17 cellular contexts compared by ENCODE assay signal in the genomic region with DNA sequence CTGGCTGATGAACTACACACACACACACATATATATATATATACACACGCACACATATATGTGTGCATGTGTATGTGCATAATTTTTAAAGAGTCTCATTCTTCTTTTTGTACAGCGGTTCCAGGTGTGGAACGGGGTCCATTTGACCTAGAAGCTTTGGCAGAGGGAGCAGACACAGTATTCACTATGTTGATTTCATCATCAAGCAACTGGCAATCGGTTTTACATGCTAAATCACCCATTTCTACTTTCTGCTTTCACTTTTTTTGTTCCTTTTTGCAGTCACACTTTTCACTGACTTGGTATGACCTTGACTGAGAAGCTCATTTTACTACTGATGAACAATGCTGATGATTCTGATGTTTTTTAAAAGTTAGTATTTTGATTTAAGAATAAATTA.
DNase-seq lines count a peak whose midpoint lies in the region; ATAC-seq and TF ChIP-seq lines count a peak whose summit lies in the region.
"Had no signal": no experiment of that assay in that cellular context is flagged by ENCODE, and none has a peak within 500 bp of the region (broad histone marks: within the 10 kb centered on the region; RNA-seq: fewer than 3 reads in every experiment).

No MANE protein-coding gene starts in this region.

- ATAC-seq in GM23338 (no peak), left lobe of liver (peak; percentile 48), HG03095 (IDR thresholded peaks at IDR 0.05; ENCODE audit: unreplicated experiment) (no peak)
- ATAC-seq: effector memory CD8-positive, alpha-beta T cell; left colon had no signal

- no peaks in the 10 kb centered on the region for H3K9me2 ChIP-seq in GM23338 (ENCODE audit: insufficient read depth)

- no peaks in the 10 kb centered on the region for H3K36me3 ChIP-seq in GM23338 (ENCODE audit: insufficient read depth)

- H3K36me3 Mint-ChIP-seq in GM23338 (ENCODE audit: low read depth), result no peaks in the 10 kb centered on the region

- no peaks in the 10 kb centered on the region for H3K9me3 Mint-ChIP-seq in GM23338
- H3K9me3 Mint-ChIP-seq: CD4-positive, alpha-beta memory T cell; effector memory CD8-positive, alpha-beta T cell had no signal

- no peaks in the 10 kb centered on the region for H3K27me3 ChIP-seq in GM23338 (ENCODE audit: insufficient read depth)

- peak overlapping the region; percentile 15; the same call in 1 of the 2 replicates for H3K27ac Mint-ChIP-seq in GM23338

- peaks cover 2% of the 10 kb centered on the region for H3K27me3 Mint-ChIP-seq in GM23338 (ENCODE audit: insufficient read depth, low read depth, poor library complexity)
- H3K27me3 Mint-ChIP-seq: CD4-positive, alpha-beta memory T cell; effector memory CD8-positive, alpha-beta T cell; IgD-negative memory B cell had no signal

- no peaks in the 10 kb centered on the region for H4K20me1 ChIP-seq in GM23338 (replicated peaks; ENCODE audit: insufficient read depth)

- no peak overlapping the region for H2AFZ ChIP-seq in GM23338

- DNase-seq in NCI-H1694 treated with DMSO at 0.1 percent for 48 hours (lab: John Stamatoyannopoulos, UW), result peak; percentile 71
- no peak for DNase-seq in NCI-H1694 (lab: John Stamatoyannopoulos, UW)
- no peak for DNase-seq in GM23338 (ENCODE audit: low spot score)
- peak; percentile 67 for DNase-seq in OCI-M1 (lab: John Stamatoyannopoulos, UW)
- no peak for DNase-seq in left lobe of liver (ENCODE audit: low spot score)
- no peak for DNase-seq in coronary artery (ENCODE audit: low spot score)
- no peak for DNase-seq in stimulated activated CD4-positive, alpha-beta T cell treated with anti-CD3 and anti-CD28 coated beads, Interleukin-2, amount 100 ng/mL, for 24 hours
- DNase-seq: activated CD4-positive, alpha-beta T cell treated with anti-CD3 and anti-CD28 coated beads for 48 hours; activated effector memory CD4-positive, alpha-beta T cell treated with anti-CD3 and anti-CD28 coated beads, Interleukin-2, amount 50 U/mL, for 16 hours; CD4-positive, alpha-beta memory T cell; effector memory CD8-positive, alpha-beta T cell; hippocampal formation; left colon; NCI-H446 had no signal

- H3F3A ChIP-seq in GM23338 (replicated peaks; ENCODE audit: low read depth), result no peaks in the 10 kb centered on the region

- H3K27ac ChIP-seq in GM23338 (ENCODE audit: low read depth), result no peak overlapping the region
- H3K27ac ChIP-seq in coronary artery, result no peak overlapping the region
- H3K27ac ChIP-seq: 22Rv1 had no signal

- TF ChIP-seq CTCF in GM23338 (conservative IDR thresholded peaks at IDR 0.05; ENCODE audit: low read depth in 2 of 2), result no peak
- TF ChIP-seq CTCF in coronary artery (IDR thresholded peaks at IDR 0.05), result no peak

- H3K4me1 Mint-ChIP-seq in GM23338, result peaks cover 18% of the 10 kb centered on the region; the same call in 2 of the 3 replicates

- H3K79me2 ChIP-seq in GM23338 (replicated peaks; ENCODE audit: insufficient read depth), result no peaks in the 10 kb centered on the region

- H3K4me2 ChIP-seq in GM23338, result no peak overlapping the region

- H3K4me3 ChIP-seq in GM23338, result no peak overlapping the region
- H3K4me3 ChIP-seq in coronary artery, result no peak overlapping the region

- peaks cover 11% of the 10 kb centered on the region; the same call in 1 of the 2 replicates for H3K4me1 ChIP-seq in GM23338 (ENCODE audit: insufficient read depth)

- H3K4me3 Mint-ChIP-seq in GM23338, result no peak overlapping the region
- H3K4me3 Mint-ChIP-seq: effector memory CD8-positive, alpha-beta T cell had no signal

TF ChIP-seq in GM23338, 12 proteins besides CTCF, POLR2A, EP300 and RAD21 (continues in another document):
- TF ChIP-seq POLR2AphosphoS5 (IDR thresholded peaks at IDR 0.05; ENCODE audit: low read depth) (no peak), EZH2phosphoT487 (IDR thresholded peaks at IDR 0.05; ENCODE audit: unreplicated experiment) (no peak), NANOG (IDR thresholded peaks at IDR 0.05; ENCODE audit: borderline replicate concordance) (no peak), EZH2 (IDR thresholded peaks at IDR 0.05; ENCODE audit: low read depth, unreplicated experiment) (no peak)
- TF ChIP-seq, protein P1, sequence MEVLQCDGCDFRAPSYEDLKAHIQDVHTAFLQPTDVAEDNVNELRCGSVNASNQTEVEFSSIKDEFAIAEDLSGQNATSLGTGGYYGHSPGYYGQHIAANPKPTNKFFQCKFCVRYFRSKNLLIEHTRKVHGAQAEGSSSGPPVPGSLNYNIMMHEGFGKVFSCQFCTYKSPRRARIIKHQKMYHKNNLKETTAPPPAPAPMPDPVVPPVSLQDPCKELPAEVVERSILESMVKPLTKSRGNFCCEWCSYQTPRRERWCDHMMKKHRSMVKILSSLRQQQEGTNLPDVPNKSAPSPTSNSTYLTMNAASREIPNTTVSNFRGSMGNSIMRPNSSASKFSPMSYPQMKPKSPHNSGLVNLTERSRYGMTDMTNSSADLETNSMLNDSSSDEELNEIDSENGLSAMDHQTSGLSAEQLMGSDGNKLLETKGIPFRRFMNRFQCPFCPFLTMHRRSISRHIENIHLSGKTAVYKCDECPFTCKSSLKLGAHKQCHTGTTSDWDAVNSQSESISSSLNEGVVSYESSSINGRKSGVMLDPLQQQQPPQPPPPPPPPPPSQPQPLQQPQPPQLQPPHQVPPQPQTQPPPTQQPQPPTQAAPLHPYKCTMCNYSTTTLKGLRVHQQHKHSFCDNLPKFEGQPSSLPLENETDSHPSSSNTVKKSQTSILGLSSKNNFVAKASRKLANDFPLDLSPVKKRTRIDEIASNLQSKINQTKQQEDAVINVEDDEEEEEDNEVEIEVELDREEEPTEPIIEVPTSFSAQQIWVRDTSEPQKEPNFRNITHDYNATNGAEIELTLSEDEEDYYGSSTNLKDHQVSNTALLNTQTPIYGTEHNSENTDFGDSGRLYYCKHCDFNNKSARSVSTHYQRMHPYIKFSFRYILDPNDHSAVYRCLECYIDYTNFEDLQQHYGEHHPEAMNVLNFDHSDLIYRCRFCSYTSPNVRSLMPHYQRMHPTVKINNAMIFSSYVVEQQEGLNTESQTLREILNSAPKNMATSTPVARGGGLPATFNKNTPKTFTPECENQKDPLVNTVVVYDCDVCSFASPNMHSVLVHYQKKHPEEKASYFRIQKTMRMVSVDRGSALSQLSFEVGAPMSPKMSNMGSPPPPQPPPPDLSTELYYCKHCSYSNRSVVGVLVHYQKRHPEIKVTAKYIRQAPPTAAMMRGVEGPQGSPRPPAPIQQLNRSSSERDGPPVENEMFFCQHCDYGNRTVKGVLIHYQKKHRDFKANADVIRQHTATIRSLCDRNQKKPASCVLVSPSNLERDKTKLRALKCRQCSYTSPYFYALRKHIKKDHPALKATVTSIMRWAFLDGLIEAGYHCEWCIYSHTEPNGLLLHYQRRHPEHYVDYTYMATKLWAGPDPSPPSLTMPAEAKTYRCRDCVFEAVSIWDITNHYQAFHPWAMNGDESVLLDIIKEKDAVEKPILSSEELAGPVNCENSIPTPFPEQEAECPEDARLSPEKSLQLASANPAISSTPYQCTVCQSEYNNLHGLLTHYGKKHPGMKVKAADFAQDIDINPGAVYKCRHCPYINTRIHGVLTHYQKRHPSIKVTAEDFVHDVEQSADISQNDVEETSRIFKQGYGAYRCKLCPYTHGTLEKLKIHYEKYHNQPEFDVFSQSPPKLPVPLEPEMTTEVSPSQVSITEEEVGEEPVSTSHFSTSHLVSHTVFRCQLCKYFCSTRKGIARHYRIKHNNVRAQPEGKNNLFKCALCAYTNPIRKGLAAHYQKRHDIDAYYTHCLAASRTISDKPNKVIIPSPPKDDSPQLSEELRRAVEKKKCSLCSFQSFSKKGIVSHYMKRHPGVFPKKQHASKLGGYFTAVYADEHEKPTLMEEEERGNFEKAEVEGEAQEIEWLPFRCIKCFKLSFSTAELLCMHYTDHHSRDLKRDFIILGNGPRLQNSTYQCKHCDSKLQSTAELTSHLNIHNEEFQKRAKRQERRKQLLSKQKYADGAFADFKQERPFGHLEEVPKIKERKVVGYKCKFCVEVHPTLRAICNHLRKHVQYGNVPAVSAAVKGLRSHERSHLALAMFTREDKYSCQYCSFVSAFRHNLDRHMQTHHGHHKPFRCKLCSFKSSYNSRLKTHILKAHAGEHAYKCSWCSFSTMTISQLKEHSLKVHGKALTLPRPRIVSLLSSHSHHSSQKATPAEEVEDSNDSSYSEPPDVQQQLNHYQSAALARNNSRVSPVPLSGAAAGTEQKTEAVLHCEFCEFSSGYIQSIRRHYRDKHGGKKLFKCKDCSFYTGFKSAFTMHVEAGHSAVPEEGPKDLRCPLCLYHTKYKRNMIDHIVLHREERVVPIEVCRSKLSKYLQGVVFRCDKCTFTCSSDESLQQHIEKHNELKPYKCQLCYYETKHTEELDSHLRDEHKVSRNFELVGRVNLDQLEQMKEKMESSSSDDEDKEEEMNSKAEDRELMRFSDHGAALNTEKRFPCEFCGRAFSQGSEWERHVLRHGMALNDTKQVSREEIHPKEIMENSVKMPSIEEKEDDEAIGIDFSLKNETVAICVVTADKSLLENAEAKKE (CRISPR knock-in tag; IDR thresholded peaks at IDR 0.05), result no peak
- TF ChIP-seq, protein P2, sequence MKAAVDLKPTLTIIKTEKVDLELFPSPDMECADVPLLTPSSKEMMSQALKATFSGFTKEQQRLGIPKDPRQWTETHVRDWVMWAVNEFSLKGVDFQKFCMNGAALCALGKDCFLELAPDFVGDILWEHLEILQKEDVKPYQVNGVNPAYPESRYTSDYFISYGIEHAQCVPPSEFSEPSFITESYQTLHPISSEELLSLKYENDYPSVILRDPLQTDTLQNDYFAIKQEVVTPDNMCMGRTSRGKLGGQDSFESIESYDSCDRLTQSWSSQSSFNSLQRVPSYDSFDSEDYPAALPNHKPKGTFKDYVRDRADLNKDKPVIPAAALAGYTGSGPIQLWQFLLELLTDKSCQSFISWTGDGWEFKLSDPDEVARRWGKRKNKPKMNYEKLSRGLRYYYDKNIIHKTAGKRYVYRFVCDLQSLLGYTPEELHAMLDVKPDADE (IDR thresholded peaks at IDR 0.05), result no peak

Comparison
In these comparisons a context has a peak if more than half of its experiments do, and no peak if none do; other contexts are left out.
1. DNase-seq: peak in NCI-H1694 treated with DMSO at 0.1 percent for 48 hours (single experiment) and OCI-M1 (single experiment); none in NCI-H1694 (single experiment), GM23338 (single experiment), left lobe of liver (single experiment), coronary artery (single experiment) and stimulated activated CD4-positive, alpha-beta T cell treated with anti-CD3 and anti-CD28 coated beads, Interleukin-2, amount 100 ng/mL, for 24 hours (0 of 2).